9 cellular contexts compared by ENCODE assay signal in the genomic region with DNA sequence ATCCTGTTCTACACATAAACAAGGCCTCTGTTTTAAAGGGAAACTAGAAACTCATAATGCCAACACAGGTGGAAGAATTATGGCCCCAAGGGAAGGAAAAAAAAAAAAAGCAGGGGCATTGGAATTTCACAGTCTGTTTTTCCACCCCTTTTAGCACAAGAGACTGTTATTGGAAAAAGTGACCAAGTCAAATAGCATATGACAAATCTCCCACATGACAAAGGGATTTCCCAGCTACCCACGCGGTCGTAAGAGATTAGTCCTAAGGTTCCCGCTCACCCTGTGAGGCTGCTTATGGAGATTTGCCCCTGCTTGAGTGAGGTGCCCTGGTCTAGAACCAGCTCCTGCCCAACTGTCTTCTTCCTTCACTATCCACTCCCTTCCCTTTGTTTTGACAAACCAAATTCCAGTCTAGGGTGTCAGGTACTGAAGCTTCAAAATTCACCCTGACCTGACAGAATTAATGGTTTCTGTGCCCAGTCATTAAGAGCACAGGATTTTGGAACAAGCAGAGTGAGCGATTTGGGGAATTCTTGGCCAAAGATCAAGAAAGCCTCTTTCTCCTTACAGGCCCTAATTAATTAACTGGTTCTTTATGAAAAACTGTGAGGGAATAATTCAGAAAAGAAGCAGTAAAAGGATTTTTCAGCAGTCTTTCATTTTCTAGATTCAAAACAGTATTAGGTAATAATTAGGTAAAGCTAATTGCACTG.
DNase-seq lines count a peak whose midpoint lies in the region; ATAC-seq and TF ChIP-seq lines count a peak whose summit lies in the region.
"Had no signal": no experiment of that assay in that cellular context is flagged by ENCODE, and none has a peak within 500 bp of the region (broad histone marks: within the 10 kb centered on the region; RNA-seq: fewer than 3 reads in every experiment).

No MANE protein-coding gene starts in this region.

- in situ Hi-C loops in mammary epithelial cell (cut with MboI; ENCODE audit: low sequenced_read_pairs in 2 of 2) = no loop called here
- in situ Hi-C loops in transverse colon (cut with MboI; ENCODE audit: low pct_ligation_motif_present in 1 of 4, low pct_unique_long_range_greater_than_20kb in 1 of 4, low sequenced_read_pairs in 3 of 4) = no loop called here

- ATAC-seq in heart left ventricle (peak in 3 of 4 donors; percentile 14 to 41 (median 20)), Right ventricle myocardium inferior (no peak), GM21515 (IDR thresholded peaks at IDR 0.05; ENCODE audit: unreplicated experiment) (no peak), upper lobe of right lung (no peak)

- no peak for DNase-seq in heart left ventricle
- no peak for DNase-seq in Right ventricle myocardium inferior (ENCODE audit: missing footprints)
- peak; percentile 45 for DNase-seq in mammary epithelial cell
- no peak for DNase-seq in osteocyte (ENCODE audit: extremely low spot score, unreplicated experiment)
- no peak for DNase-seq in transverse colon
- DNase-seq in HUDEP-2 (lab: John Stamatoyannopoulos, UW; ENCODE audit: unreplicated experiment in 76 of 76) = no peak
- DNase-seq in upper lobe of right lung = no peak
- DNase-seq: NCI-H226 had no signal

- H3K9ac ChIP-seq in mammary epithelial cell (ENCODE audit: insufficient read depth, low read length) = no peak overlapping the region

- H4K20me1 ChIP-seq in mammary epithelial cell (ENCODE audit: insufficient read depth, low read length) = no peaks in the 10 kb centered on the region

- 59 to 62% (median 60%) methylated on average over 5 of the region's 5 CpGs for WGBS in heart left ventricle, 4 donors
- 43% methylated on average over 5 of the region's 5 CpGs for WGBS in mammary epithelial cell (ENCODE audit: low coverage, missing lambda C conversion rate)
- 56 to 71% methylated on average over 5 of the region's 5 CpGs for WGBS in transverse colon (ENCODE audit: low coverage in 1 of 2), 2 donors

- H3K4me1 ChIP-seq in heart left ventricle (peaks cover 0 to 53% (median 35%) of the 10 kb centered on the region in 12 donors), mammary epithelial cell (ENCODE audit: insufficient read depth, low read length) (peaks cover 9% of the 10 kb centered on the region), transverse colon (no peaks in the 10 kb centered on the region), upper lobe of right lung (peaks cover 3% of the 10 kb centered on the region)

- H3K27ac Mint-ChIP-seq in osteocyte (ENCODE audit: unreplicated experiment) = peak overlapping the region; percentile 56

- H3K4me3 ChIP-seq in heart left ventricle (no peak overlapping the region), mammary epithelial cell (replicated peaks in 1 of 3; ENCODE audit: insufficient read depth in 1 of 3, low read depth in 2 of 3, low read length in 3 of 3) (no peak overlapping the region), transverse colon (no peak overlapping the region), upper lobe of right lung (no peak overlapping the region)

- no peaks in the 10 kb centered on the region for H3K9me3 Mint-ChIP-seq in osteocyte (ENCODE audit: unreplicated experiment)

- peak overlapping the region; percentile 18 for H2AFZ ChIP-seq in mammary epithelial cell (ENCODE audit: low read depth, low read length)

- TF ChIP-seq CTCF in heart left ventricle (IDR thresholded peaks at IDR 0.05) = no peak
- no peak for TF ChIP-seq CTCF in mammary epithelial cell (conservative IDR thresholded peaks at IDR 0.05 in 1 of 2, IDR thresholded peaks at IDR 0.05 in 1 of 2; ENCODE audit: extremely low read depth in 1 of 2, insufficient read depth in 1 of 2, low read depth in 1 of 2, low read length in 2 of 2)
- TF ChIP-seq CTCF in osteocyte (IDR thresholded peaks at IDR 0.05) = no peak
- no peak for TF ChIP-seq CTCF in transverse colon (IDR thresholded peaks at IDR 0.05)
- TF ChIP-seq CTCF in upper lobe of right lung (IDR thresholded peaks at IDR 0.05) = no peak

- TF ChIP-seq POLR2A in heart left ventricle (IDR thresholded peaks at IDR 0.05) (no peak), transverse colon (IDR thresholded peaks at IDR 0.05) (no peak)

- no peaks in the 10 kb centered on the region for H3K27me3 ChIP-seq in heart left ventricle
- H3K27me3 ChIP-seq in mammary epithelial cell (ENCODE audit: insufficient read depth, low read length) = no peaks in the 10 kb centered on the region
- no peaks in the 10 kb centered on the region for H3K27me3 ChIP-seq in transverse colon
- no peaks in the 10 kb centered on the region for H3K27me3 ChIP-seq in upper lobe of right lung

- H3K27me3 Mint-ChIP-seq in osteocyte (ENCODE audit: unreplicated experiment) = no peaks in the 10 kb centered on the region

- no peak overlapping the region for H3K4me3 Mint-ChIP-seq in osteocyte (ENCODE audit: unreplicated experiment)

- CTCF ChIA-PET in mammary epithelial cell (lab: Charles Lee; ENCODE audit: low non-redundant PET) = no interaction called here

- H3K36me3 ChIP-seq in heart left ventricle = no peaks in the 10 kb centered on the region
- no peaks in the 10 kb centered on the region for H3K36me3 ChIP-seq in mammary epithelial cell (ENCODE audit: insufficient read depth, low read length)
- H3K36me3 ChIP-seq in transverse colon = no peaks in the 10 kb centered on the region
- H3K36me3 ChIP-seq in upper lobe of right lung = no peaks in the 10 kb centered on the region

- no peaks in the 10 kb centered on the region for H3K79me2 ChIP-seq in mammary epithelial cell (ENCODE audit: insufficient read depth, low read length)

- intact Hi-C loops in heart left ventricle (cut with DNase I) = no loop called here
- intact Hi-C loops in Right ventricle myocardium inferior (cut with DNase I) = loop anchor here (5.0 kb wide), 1 partner anchor 289 kb away; the partner anchor contains the start of gene LAMC1
- intact Hi-C loops in mammary epithelial cell (cut with micrococcal nuclease) = no loop called here
- intact Hi-C loops in transverse colon (cut with DNase I; ENCODE audit: low total_unique reads) = no loop called here
- intact Hi-C loops in upper lobe of right lung (cut with DNase I) = no loop called here

- BruUV-seq in mammary epithelial cell (replicated peaks; lab: Mats Ljungman, UMichigan) = no TSS peak

- H3K4me2 ChIP-seq in mammary epithelial cell (ENCODE audit: insufficient read depth, low read depth, low read length) = no peak overlapping the region

- H3K27ac ChIP-seq in heart left ventricle (peak overlapping the region in 8 of 12 donors; percentile 18 to 75 (median 50)), mammary epithelial cell (ENCODE audit: insufficient read depth, low read depth, low read length) (no peak overlapping the region), transverse colon (peak overlapping the region; percentile 20 to 68 (median 56)), upper lobe of right lung (no peak overlapping the region)

- H3K36me3 Mint-ChIP-seq in osteocyte (ENCODE audit: unreplicated experiment) = no peaks in the 10 kb centered on the region

- H3K9me3 ChIP-seq in heart left ventricle (no peaks in the 10 kb centered on the region), mammary epithelial cell (replicated peaks; ENCODE audit: insufficient read depth, low read length) (no peaks in the 10 kb centered on the region), transverse colon (no peaks in the 10 kb centered on the region), upper lobe of right lung (no peaks in the 10 kb centered on the region)

- dilution Hi-C loops in mammary epithelial cell (cut with HindIII; ENCODE audit: low sequenced_read_pairs) = no loop called here

- TF ChIP-seq EP300 in transverse colon (IDR thresholded peaks at IDR 0.05; ENCODE audit: low read depth) = no peak

- H3K4me1 Mint-ChIP-seq in osteocyte (ENCODE audit: unreplicated experiment) = peaks cover 36% of the 10 kb centered on the region

Comparison
In these comparisons a context has a peak if more than half of its experiments do, and no peak if none do; other contexts are left out.
1. ATAC-seq: peak in heart left ventricle (3 of 4); none in Right ventricle myocardium inferior (single experiment), GM21515 (single experiment) and upper lobe of right lung (single experiment).
2. H3K27ac ChIP-seq: peak in heart left ventricle (8 of 12) and transverse colon (4 of 4); none in mammary epithelial cell (single experiment) and upper lobe of right lung (single experiment).